13 cellular contexts compared by ENCODE assay signal in the genomic region with DNA sequence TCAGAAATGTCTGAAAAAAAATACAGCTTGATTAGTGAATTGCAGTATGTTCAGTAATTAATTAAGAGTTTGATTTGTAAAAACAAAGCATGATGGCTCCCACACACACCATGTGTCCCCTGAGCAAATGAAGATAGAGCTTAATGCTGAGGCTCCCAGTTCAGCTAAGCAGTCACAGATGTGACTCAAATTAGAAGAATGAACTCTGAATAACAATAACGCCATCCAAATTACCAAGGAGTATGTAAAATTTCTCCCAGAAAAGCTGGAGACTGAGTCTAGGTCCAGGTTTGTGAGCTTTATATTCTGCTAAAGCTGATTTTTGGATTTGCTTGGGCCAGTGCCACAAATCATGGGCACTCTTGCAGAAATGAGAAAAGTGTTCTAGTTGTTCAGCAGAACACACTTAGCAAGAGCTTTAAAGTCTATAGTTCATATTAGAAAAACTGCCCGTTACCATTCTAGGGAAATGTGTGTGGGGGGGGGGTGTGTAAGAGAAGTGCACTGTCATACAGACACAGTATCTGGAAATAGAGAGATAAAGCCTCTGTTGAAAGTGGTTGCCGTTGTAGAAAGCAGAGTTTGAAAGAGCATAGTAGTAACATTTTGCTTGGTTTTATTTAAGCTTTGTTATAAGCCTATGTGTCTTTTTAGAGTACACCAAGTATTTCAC.
"Had no signal": no experiment of that assay in that cellular context is flagged by ENCODE, and none has a peak within 500 bp of the region (broad histone marks: within the 10 kb centered on the region; RNA-seq: fewer than 3 reads in every experiment).

No MANE protein-coding gene starts in this region.

- H2AFZ ChIP-seq: neural progenitor cell had no signal

- H3K9ac ChIP-seq: neural progenitor cell had no signal

- H3K36me3 Mint-ChIP-seq: activated naive CD4-positive, alpha-beta T cell treated with anti-CD3 and anti-CD28 coated beads, Interleukin-2, amount 50 U/mL, for 24 hours; neural progenitor cell had no signal

- H3K27ac ChIP-seq: dorsolateral prefrontal cortex, foreskin keratinocyte, neural progenitor cell, skin epidermis had no signal

- H3K4me1 Mint-ChIP-seq: activated naive CD4-positive, alpha-beta T cell treated with anti-CD3 and anti-CD28 coated beads, Interleukin-2, amount 50 U/mL, for 24 hours had no signal

- H3K4me1 ChIP-seq: foreskin keratinocyte had no signal

- H3K27me3 ChIP-seq: dorsolateral prefrontal cortex, foreskin keratinocyte, neural progenitor cell had no signal

- H3K27me3 Mint-ChIP-seq: activated naive CD4-positive, alpha-beta T cell treated with anti-CD3 and anti-CD28 coated beads, Interleukin-2, amount 50 U/mL, for 24 hours had no signal

- H3K4me3 Mint-ChIP-seq: activated naive CD4-positive, alpha-beta T cell treated with anti-CD3 and anti-CD28 coated beads, Interleukin-2, amount 50 U/mL, for 24 hours; neural progenitor cell had no signal

- H3K4me2 ChIP-seq: neural progenitor cell had no signal

- FAIRE-seq: bronchial epithelial cell, urothelium cell line had no signal

- ATAC-seq: esophagus mucosa, foreskin keratinocyte, left ventricle myocardium superior had no signal

- DNase-seq: activated CD4-positive, alpha-beta T cell treated with anti-CD3 and anti-CD28 coated beads, Interleukin-2, amount 50 U/mL, for 1 hour; amygdala; dorsolateral prefrontal cortex; foreskin keratinocyte; head of caudate nucleus; left ventricle myocardium superior; retina had no signal

- H3K4me3 ChIP-seq: dorsolateral prefrontal cortex, neural progenitor cell, skin epidermis had no signal

- H3K27ac Mint-ChIP-seq: activated naive CD4-positive, alpha-beta T cell treated with anti-CD3 and anti-CD28 coated beads, Interleukin-2, amount 50 U/mL, for 24 hours had no signal
